In the genomic region with DNA sequence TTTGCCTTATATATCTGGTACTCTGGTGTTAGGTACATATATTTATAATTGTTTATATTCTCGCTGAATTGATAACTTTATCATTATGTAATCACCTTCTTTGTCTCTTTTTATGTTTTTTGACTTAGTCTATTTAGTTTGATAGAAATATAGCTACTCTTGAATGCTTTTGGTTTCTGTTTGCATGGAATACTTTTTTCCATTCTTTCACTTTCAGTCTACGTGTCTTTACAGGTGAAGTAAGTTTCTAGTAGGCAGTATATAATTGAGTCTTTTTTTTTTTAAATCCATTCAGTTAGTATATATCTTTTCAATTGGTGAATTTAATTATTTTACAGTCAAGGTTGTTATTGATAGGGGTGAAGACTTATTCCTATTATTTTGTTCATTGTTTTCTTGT, we compare ENCODE assay signal across 20 cellular contexts.
DNase-seq lines count a peak whose midpoint lies in the region; ATAC-seq, FAIRE-seq and TF ChIP-seq lines count a peak whose summit lies in the region.
"Had no signal": no experiment of that assay in that cellular context is flagged by ENCODE, and none has a peak within 500 bp of the region (broad histone marks: within the 10 kb centered on the region; RNA-seq: fewer than 3 reads in every experiment).

No MANE protein-coding gene starts in this region.

- no peak for ATAC-seq in HG02610 (IDR thresholded peaks at IDR 0.05; ENCODE audit: unreplicated experiment)
- ATAC-seq in HG03432 (IDR thresholded peaks at IDR 0.05; ENCODE audit: unreplicated experiment), result no peak
- ATAC-seq: A549, K562 had no signal

- no peaks in the 10 kb centered on the region for H4K20me1 ChIP-seq in MM.1S (ENCODE audit: insufficient read depth, low read length)

- peaks cover 5% of the 10 kb centered on the region for H3K27me3 Mint-ChIP-seq in T-helper 1 cell treated with Interleukin-12 subunit alpha and Interleukin-12 subunit beta and Interleukin-4 antibody, amounts not matched to agents 30 μg/mL and 1 μg/mL, for 36 hours (ENCODE audit: low read depth)

- H3K79me2 ChIP-seq in MM.1S (ENCODE audit: low read length), result no peaks in the 10 kb centered on the region

- H3K27me3 ChIP-seq in MM.1S (replicated peaks; ENCODE audit: insufficient read depth, low read length), result no peaks in the 10 kb centered on the region

- H3K4me3 Mint-ChIP-seq in T-helper 1 cell treated with Interleukin-12 subunit alpha and Interleukin-12 subunit beta and Interleukin-4 antibody, amounts not matched to agents 30 μg/mL and 1 μg/mL, for 36 hours, result no peak overlapping the region
- H3K4me3 Mint-ChIP-seq: CD4-positive, alpha-beta T cell; H9 had no signal

- H2AFZ ChIP-seq in MM.1S (ENCODE audit: low read length), result no peak overlapping the region

- no peak overlapping the region for H3K4me2 ChIP-seq in MM.1S (ENCODE audit: low read depth, low read length)
- H3K4me2 ChIP-seq: A549 had no signal

- H3K4me3 ChIP-seq in MM.1S (ENCODE audit: low read length), result no peak overlapping the region
- H3K4me3 ChIP-seq: A549, K562 had no signal

- H3K4me1 Mint-ChIP-seq in T-helper 1 cell treated with Interleukin-12 subunit alpha and Interleukin-12 subunit beta and Interleukin-4 antibody, amounts not matched to agents 30 μg/mL and 1 μg/mL, for 36 hours (ENCODE audit: low read depth), result peaks cover 8% of the 10 kb centered on the region
- H3K4me1 Mint-ChIP-seq: H9 had no signal

- no peak overlapping the region for H3K27ac ChIP-seq in MM.1S (ENCODE audit: low read length)
- H3K27ac ChIP-seq: 22Rv1, A549, C4-2B had no signal

- H3K9me3 Mint-ChIP-seq in T-helper 1 cell treated with Interleukin-12 subunit alpha and Interleukin-12 subunit beta and Interleukin-4 antibody, amounts not matched to agents 30 μg/mL and 1 μg/mL, for 36 hours, result peaks cover 14% of the 10 kb centered on the region

- H3K9ac ChIP-seq in MM.1S (ENCODE audit: low read length), result no peak overlapping the region

- H3F3A ChIP-seq in MM.1S (ENCODE audit: insufficient read depth, low read length), result no peaks in the 10 kb centered on the region

- no peak for TF ChIP-seq CTCF in MM.1S (IDR thresholded peaks at IDR 0.05; ENCODE audit: low read length)

- H3K4me1 ChIP-seq in MM.1S (ENCODE audit: low read length), result no peaks in the 10 kb centered on the region
- H3K4me1 ChIP-seq: A549, Caco-2 had no signal

- no peaks in the 10 kb centered on the region for H3K36me3 ChIP-seq in MM.1S (replicated peaks; ENCODE audit: insufficient read depth, low read length)

- H3K36me3 Mint-ChIP-seq in T-helper 1 cell treated with Interleukin-12 subunit alpha and Interleukin-12 subunit beta and Interleukin-4 antibody, amounts not matched to agents 30 μg/mL and 1 μg/mL, for 36 hours (ENCODE audit: low read depth), result no peaks in the 10 kb centered on the region

- peak; percentile 44 for FAIRE-seq in frontal cortex (lab: Jason Lieb, UNC)
- FAIRE-seq: A549, D721Med, HTR-8/SVneo, K562 had no signal

- no peaks in the 10 kb centered on the region for H3K9me3 ChIP-seq in MM.1S (replicated peaks; ENCODE audit: insufficient read depth, low read length)
- H3K9me3 ChIP-seq: Caco-2 had no signal

- peak overlapping the region; percentile 49 for H3K27ac Mint-ChIP-seq in T-helper 1 cell treated with Interleukin-12 subunit alpha and Interleukin-12 subunit beta and Interleukin-4 antibody, amounts not matched to agents 30 μg/mL and 1 μg/mL, for 36 hours
- H3K27ac Mint-ChIP-seq: CD4-positive, alpha-beta T cell; H9 had no signal

- no peak for DNase-seq in T-helper 1 cell
- DNase-seq in MM.1S, result peak; percentile 16
- DNase-seq in frontal cortex (ENCODE audit: low spot score in 2 of 2), result no peak
- no peak for DNase-seq in head of caudate nucleus
- DNase-seq: AML-193; Caco-2; CD4-positive, alpha-beta T cell; GDM1; GOT3; H9; IMR-90 had no signal

- no peaks in the 10 kb centered on the region for H3K9me2 ChIP-seq in MM.1S (replicated peaks; ENCODE audit: insufficient read depth, low read length)

- intact Hi-C loops in head of caudate nucleus (cut with DNase I), result no loop called here
